ENCODE assay signal across 8 cellular contexts in genomic region chr1:205121660-205122488, GRCh38.
A peak's percentile ranks its signal among the peaks of the same experiment; 100 is the strongest.
DNase-seq lines count a peak whose midpoint lies in the region; ATAC-seq, FAIRE-seq and TF ChIP-seq lines count a peak whose summit lies in the region.

RBBP5 (minus strand) TSS chr1:205121978; CDS start chr1:205121873, 105 bp downstream.

- peak within 1 kb of the TSS; percentile 100 for H3K4me3 Mint-ChIP-seq in central memory CD8-positive, alpha-beta T cell

- peaks cover 30% of the 10 kb centered on the region for H3K36me3 Mint-ChIP-seq in central memory CD8-positive, alpha-beta T cell (ENCODE audit: insufficient read depth)

- FAIRE-seq in islet of Langerhans (lab: Jason Lieb, UNC), result peak; percentile 85

- H3K4me3 ChIP-seq in AG09309 (ENCODE audit: control insufficient read depth, low read depth, low read length), result peak within 1 kb of the TSS; percentile 87

- ATAC-seq in GM18909 (IDR thresholded peaks at IDR 0.05; ENCODE audit: poor library complexity, unreplicated experiment), result peak; percentile 96
- ATAC-seq in HG03196 (IDR thresholded peaks at IDR 0.05; ENCODE audit: unreplicated experiment), result peak; percentile 96
- ATAC-seq in central memory CD8-positive, alpha-beta T cell (replicated peaks; ENCODE audit: extremely low read depth, poor library complexity, severe bottlenecking), result peak; percentile 97

- H3K4me1 Mint-ChIP-seq in central memory CD8-positive, alpha-beta T cell, result peaks cover 44% of the 10 kb centered on the region

- H3K9me3 Mint-ChIP-seq in central memory CD8-positive, alpha-beta T cell, result no peaks in the 10 kb centered on the region

- peak; percentile 81 for TF ChIP-seq CTCF in AG09309 (IDR thresholded peaks at IDR 0.05; ENCODE audit: control insufficient read depth, insufficient read depth, low read depth, low read length, missing control alignments)

- peak within 1 kb of the TSS; percentile 99 for H3K27ac Mint-ChIP-seq in central memory CD8-positive, alpha-beta T cell (ENCODE audit: low read depth)

- H3K27me3 Mint-ChIP-seq in central memory CD8-positive, alpha-beta T cell, result no peaks in the 10 kb centered on the region

- DNase-seq in AG09309 (ENCODE audit: low read depth), result peak; percentile 96
- peak; percentile 97 for DNase-seq in NCI-H345 (lab: John Stamatoyannopoulos, UW)
- DNase-seq in activated CD4-positive, CD25-positive, alpha-beta regulatory T cell (lab: John Stamatoyannopoulos, UW), result peak; percentile 83 to 91 (median 86)
- peak; percentile 88 to 96 for DNase-seq in central memory CD8-positive, alpha-beta T cell (ENCODE audit: low spot score in 2 of 2)
- DNase-seq in stimulated activated CD4-positive, alpha-beta T cell treated with anti-CD3 and anti-CD28 coated beads, Interleukin-12 subunit alpha, Interleukin-12 subunit beta, amount 100 ng/mL, for 48 hours (ENCODE audit: low read depth in 2 of 3, low spot score in 1 of 3), result peak; percentile 90 to 98 (median 94)

Comparison
In these comparisons a context has a peak if more than half of its experiments do, and no peak if none do; other contexts are left out.
1. Peak in every context shown above with its lines: DNase-seq, ATAC-seq and H3K4me3 ChIP-seq.